13 cellular contexts compared by ENCODE assay signal in genomic region chr7:41698726-41699125, GRCh38. TPM values are rescaled to one million over a fixed set of nuclear protein-coding genes. Genes with fewer than 3 reads are reported as not detected.
DNase-seq lines count a peak whose midpoint lies in the region; ATAC-seq, FAIRE-seq and TF ChIP-seq lines count a peak whose summit lies in the region.
"Had no signal": no experiment of that assay in that cellular context is flagged by ENCODE, and none has a peak within 500 bp of the region (broad histone marks: within the 10 kb centered on the region; RNA-seq: fewer than 3 reads in every experiment).

No MANE protein-coding gene starts in this region.

- intact Hi-C loops in CD4-positive, alpha-beta T cell (cut with DNase I, micrococcal nuclease): loop anchor here in 1 of 2 experiments (5.0 kb wide), 2 partner anchors 1371 to 1466 kb away; no protein-coding TSS in a partner anchor

- peak overlapping the region; percentile 72 to 73 for H3K9ac ChIP-seq in stomach smooth muscle (ENCODE audit: low read length in 2 of 2)

- peak overlapping the region; percentile 78 to 90 (median 83) for H3K4me3 Mint-ChIP-seq in brain
- H3K4me3 Mint-ChIP-seq in CD4-positive, alpha-beta T cell: no peak overlapping the region
- H3K4me3 Mint-ChIP-seq in activated naive CD4-positive, alpha-beta T cell treated with anti-CD3 and anti-CD28 coated beads, Interleukin-2, amount 10 ng/mL, durations not matched to agents 7 days and 5 days: no peak overlapping the region
- H3K4me3 Mint-ChIP-seq: activated naive CD8-positive, alpha-beta T cell; neural crest cell had no signal

- TF ChIP-seq CTCF in brain (conservative IDR thresholded peaks at IDR 0.05): no peak
- TF ChIP-seq CTCF in CD4-positive, alpha-beta T cell (IDR thresholded peaks at IDR 0.05): no peak

- CTCF ChIA-PET in CD4-positive, alpha-beta T cell (lab: Charles Lee): no interaction called here
- CTCF ChIA-PET in activated naive CD4-positive, alpha-beta T cell treated with anti-CD3 and anti-CD28 coated beads, Interleukin-2, amount 10 ng/mL, durations not matched to agents 7 days and 5 days (lab: Charles Lee): interaction anchor here (0.7 to 2.1 kb wide), 4 partner anchors 10 to 1466 kb away, joined by 3 to 6 read pairs (median 3); no protein-coding TSS in a partner anchor

- H3K27me3 Mint-ChIP-seq in brain: peaks cover 52% of the 10 kb centered on the region
- peaks cover 77% of the 10 kb centered on the region for H3K27me3 Mint-ChIP-seq in CD4-positive, alpha-beta T cell
- H3K27me3 Mint-ChIP-seq in activated naive CD4-positive, alpha-beta T cell treated with anti-CD3 and anti-CD28 coated beads, Interleukin-2, amount 10 ng/mL, durations not matched to agents 7 days and 5 days: peaks cover 45% of the 10 kb centered on the region

- H3K9me3 ChIP-seq in stomach smooth muscle (ENCODE audit: control insufficient read depth in 2 of 2, low read length in 2 of 2) (no peaks in the 10 kb centered on the region), small intestine (ENCODE audit: control insufficient read depth, low read depth) (no peaks in the 10 kb centered on the region)
- H3K9me3 ChIP-seq in CD4-positive, alpha-beta T cell (ENCODE audit: control insufficient read depth, low read length): no peaks in the 10 kb centered on the region

- H3K4me1 Mint-ChIP-seq in brain: peaks cover 61% of the 10 kb centered on the region
- peaks cover 4% of the 10 kb centered on the region for H3K4me1 Mint-ChIP-seq in CD4-positive, alpha-beta T cell (ENCODE audit: low read depth)
- no peaks in the 10 kb centered on the region for H3K4me1 Mint-ChIP-seq in activated naive CD4-positive, alpha-beta T cell treated with anti-CD3 and anti-CD28 coated beads, Interleukin-2, amount 10 ng/mL, durations not matched to agents 7 days and 5 days

- POLR2A ChIA-PET in CD4-positive, alpha-beta T cell (lab: Charles Lee): no interaction called here

- H3K4me3 ChIP-seq in iPS-11a (ENCODE audit: low read depth, low read length) (peak overlapping the region; percentile 62), stomach smooth muscle (ENCODE audit: low read length in 2 of 2) (peak overlapping the region; percentile 71 to 81), small intestine (ENCODE audit: low read depth in 1 of 2, low read length in 2 of 2) (no peak overlapping the region)

- WGBS in small intestine, 3 donors: 58 to 73% (median 69%) methylated on average over 4 of the region's 4 CpGs

- DNase-seq in HPDE6-E6E7 (ENCODE audit: extremely low spot score) (peak; percentile 42), small intestine (no peak)
- DNase-seq in CD4-positive, alpha-beta T cell: no peak
- DNase-seq in activated naive CD4-positive, alpha-beta T cell treated with anti-CD3 and anti-CD28 coated beads, Interleukin-2, amount 10 ng/mL, durations not matched to agents 7 days and 5 days: no peak
- DNase-seq: DND-41, NCI-H1436 had no signal

- peaks cover 0 to 3% (median 0%) of the 10 kb centered on the region in 5 experiments for H3K9me3 Mint-ChIP-seq in brain
- no peaks in the 10 kb centered on the region for H3K9me3 Mint-ChIP-seq in CD4-positive, alpha-beta T cell
- no peaks in the 10 kb centered on the region for H3K9me3 Mint-ChIP-seq in activated naive CD4-positive, alpha-beta T cell treated with anti-CD3 and anti-CD28 coated beads, Interleukin-2, amount 10 ng/mL, durations not matched to agents 7 days and 5 days
- H3K9me3 Mint-ChIP-seq: neural crest cell had no signal

- H3K27ac ChIP-seq in stomach smooth muscle (ENCODE audit: low read length): peak overlapping the region; percentile 71
- H3K27ac ChIP-seq in small intestine (ENCODE audit: low read depth in 1 of 2, low read length in 1 of 2): peak overlapping the region in 1 of 2 donors; percentile 18
- no peak overlapping the region for H3K27ac ChIP-seq in CD4-positive, alpha-beta T cell (ENCODE audit: low read depth, low read length)

- no peaks in the 10 kb centered on the region for H3K36me3 ChIP-seq in stomach smooth muscle (ENCODE audit: control insufficient read depth in 2 of 2, insufficient read depth in 2 of 2, low read length in 2 of 2)
- H3K36me3 ChIP-seq in small intestine (ENCODE audit: control insufficient read depth in 2 of 2, insufficient read depth in 2 of 2, low read length in 2 of 2): no peaks in the 10 kb centered on the region

- H3K27ac Mint-ChIP-seq in brain: peak overlapping the region in 1 of 5 experiments; percentile 48
- H3K27ac Mint-ChIP-seq in CD4-positive, alpha-beta T cell: no peak overlapping the region
- H3K27ac Mint-ChIP-seq in activated naive CD4-positive, alpha-beta T cell treated with anti-CD3 and anti-CD28 coated beads, Interleukin-2, amount 10 ng/mL, durations not matched to agents 7 days and 5 days: no peak overlapping the region
- H3K27ac Mint-ChIP-seq: activated naive CD8-positive, alpha-beta T cell had no signal

- H3K27me3 ChIP-seq in stomach smooth muscle (ENCODE audit: control insufficient read depth in 1 of 2, insufficient read depth in 2 of 2, low read length in 2 of 2): no peaks in the 10 kb centered on the region
- H3K27me3 ChIP-seq in small intestine (ENCODE audit: control insufficient read depth in 2 of 2, insufficient read depth in 2 of 2, low read length in 2 of 2): peaks cover 0 to 4% of the 10 kb centered on the region in 2 donors
- peaks cover 33% of the 10 kb centered on the region for H3K27me3 ChIP-seq in CD4-positive, alpha-beta T cell (ENCODE audit: control insufficient read depth, insufficient read depth, low read length)

- peaks cover 31% of the 10 kb centered on the region for H3K4me1 ChIP-seq in stomach smooth muscle (ENCODE audit: control insufficient read depth, insufficient read depth, low read length)
- H3K4me1 ChIP-seq in small intestine (ENCODE audit: control insufficient read depth in 2 of 2, insufficient read depth in 1 of 2, low read depth in 1 of 2, low read length in 1 of 2): no peaks in the 10 kb centered on the region

- ATAC-seq in GM19452 (IDR thresholded peaks at IDR 0.05; ENCODE audit: unreplicated experiment): no peak
- no peak for ATAC-seq in CD4-positive, alpha-beta T cell (ENCODE audit: poor library complexity)

- H3K36me3 Mint-ChIP-seq in brain: no peaks in the 10 kb centered on the region
- H3K36me3 Mint-ChIP-seq in CD4-positive, alpha-beta T cell (ENCODE audit: low read depth): no peaks in the 10 kb centered on the region
- no peaks in the 10 kb centered on the region for H3K36me3 Mint-ChIP-seq in activated naive CD4-positive, alpha-beta T cell treated with anti-CD3 and anti-CD28 coated beads, Interleukin-2, amount 10 ng/mL, durations not matched to agents 7 days and 5 days
- H3K36me3 Mint-ChIP-seq: activated naive CD8-positive, alpha-beta T cell had no signal

- no peak for FAIRE-seq in small intestine (lab: Jason Lieb, UNC)
- FAIRE-seq: RCC 7860 had no signal

RNA-seq across cellular contexts. Expression of gene INHBA, which starts 4.2 kb away (rescaled TPM):
- polyA plus RNA-seq in brain (ENCODE audit: insufficient read depth, low read depth, low replicate concordance) (0.17 TPM), small intestine (under 1 TPM in 2 of 3 donors, not detected in 1; 0.27 to 0.63 TPM)
- not detected for total RNA-seq in CD4-positive, alpha-beta T cell

Comparison
In these comparisons a context has a peak if more than half of its experiments do, and no peak if none do; other contexts are left out.
1. H3K4me3 Mint-ChIP-seq: peak in brain (5 of 5); none in CD4-positive, alpha-beta T cell (single experiment) and activated naive CD4-positive, alpha-beta T cell treated with anti-CD3 and anti-CD28 coated beads, Interleukin-2, amount 10 ng/mL, durations not matched to agents 7 days and 5 days (single experiment).
2. H3K4me3 ChIP-seq: peak in iPS-11a (single experiment) and stomach smooth muscle (2 of 2); none in small intestine (0 of 2).